ENCODE assay signal across 18 cellular contexts in genomic region chr20:40287683-40288082, GRCh38.
"Had no signal": no experiment of that assay in that cellular context is flagged by ENCODE, and none has a peak within 500 bp of the region (broad histone marks: within the 10 kb centered on the region; RNA-seq: fewer than 3 reads in every experiment).

No MANE protein-coding gene starts in this region.

- H3K4me3 ChIP-seq: adrenal gland, dorsolateral prefrontal cortex, left ventricle myocardium inferior, testis had no signal

- H3K9me3 ChIP-seq: adrenal gland, left ventricle myocardium inferior, neutrophil, testis had no signal

- H3K27ac Mint-ChIP-seq: activated CD4-positive, alpha-beta T cell treated with anti-CD3 and anti-CD28 coated beads for 36 hours; activated CD8-positive, alpha-beta T cell treated with anti-CD3 and anti-CD28 coated beads, Interleukin-2, amount 10 ng/mL, durations not matched to agents 7 days and 5 days; activated naive CD4-positive, alpha-beta T cell treated with anti-CD3 and anti-CD28 coated beads, Interleukin-2, amount 50 U/mL, for 24 hours; endodermal cell; memory B cell; naive thymus-derived CD8-positive, alpha-beta T cell; stimulated activated naive CD8-positive, alpha-beta T cell treated with anti-CD3 and anti-CD28 coated beads, Interleukin-15, amount 100 ng/mL, for 72 hours had no signal

- H3K27me3 Mint-ChIP-seq: activated CD4-positive, alpha-beta T cell treated with anti-CD3 and anti-CD28 coated beads for 36 hours; activated naive CD4-positive, alpha-beta T cell treated with anti-CD3 and anti-CD28 coated beads, Interleukin-2, amount 50 U/mL, for 24 hours had no signal

- H3K4me1 ChIP-seq: adrenal gland, testis had no signal

- DNase-seq: activated CD4-positive, alpha-beta T cell treated with anti-CD3 and anti-CD28 coated beads for 36 hours; activated CD8-positive, alpha-beta memory T cell treated with anti-CD3 and anti-CD28 coated beads, Interleukin-2, amount 50 U/mL, for 4 hours; activated CD8-positive, alpha-beta T cell treated with anti-CD3 and anti-CD28 coated beads, Interleukin-2, amount 10 ng/mL, durations not matched to agents 7 days and 5 days; activated effector memory CD4-positive, alpha-beta T cell treated with anti-CD3 and anti-CD28 coated beads, Interleukin-2, amount 50 U/mL, for 16 hours; activated T-cell treated with anti-CD3 and anti-CD28 coated beads, Interleukin-2, amount 50 U/mL, for 48 hours; endodermal cell; naive thymus-derived CD8-positive, alpha-beta T cell; stimulated activated naive CD8-positive, alpha-beta T cell treated with anti-CD3 and anti-CD28 coated beads, Interleukin-15, amount 100 ng/mL, for 72 hours; T-helper 9 cell; testis had no signal

- H3K27ac ChIP-seq: adrenal gland, dorsolateral prefrontal cortex, neutrophil, testis had no signal

- H3K36me3 ChIP-seq: adrenal gland, left ventricle myocardium inferior, neutrophil had no signal

- FAIRE-seq: kidney, urothelium cell line had no signal

- H3K9me3 Mint-ChIP-seq: activated naive CD4-positive, alpha-beta T cell treated with anti-CD3 and anti-CD28 coated beads, Interleukin-2, amount 50 U/mL, for 24 hours; endodermal cell; memory B cell; naive thymus-derived CD8-positive, alpha-beta T cell; stimulated activated naive CD8-positive, alpha-beta T cell treated with anti-CD3 and anti-CD28 coated beads, Interleukin-15, amount 100 ng/mL, for 72 hours had no signal

- H3K27me3 ChIP-seq: adrenal gland, testis had no signal

- H3K4me1 Mint-ChIP-seq: activated CD4-positive, alpha-beta T cell treated with anti-CD3 and anti-CD28 coated beads for 36 hours; activated naive CD4-positive, alpha-beta T cell treated with anti-CD3 and anti-CD28 coated beads, Interleukin-2, amount 50 U/mL, for 24 hours; memory B cell; naive thymus-derived CD8-positive, alpha-beta T cell; stimulated activated naive CD8-positive, alpha-beta T cell treated with anti-CD3 and anti-CD28 coated beads, Interleukin-15, amount 100 ng/mL, for 72 hours had no signal

- H3K36me3 Mint-ChIP-seq: activated naive CD4-positive, alpha-beta T cell treated with anti-CD3 and anti-CD28 coated beads, Interleukin-2, amount 50 U/mL, for 24 hours; memory B cell; naive thymus-derived CD8-positive, alpha-beta T cell had no signal

- H3K4me3 Mint-ChIP-seq: activated CD4-positive, alpha-beta T cell treated with anti-CD3 and anti-CD28 coated beads for 36 hours; activated CD8-positive, alpha-beta T cell treated with anti-CD3 and anti-CD28 coated beads, Interleukin-2, amount 10 ng/mL, durations not matched to agents 7 days and 5 days; activated naive CD4-positive, alpha-beta T cell treated with anti-CD3 and anti-CD28 coated beads, Interleukin-2, amount 50 U/mL, for 24 hours; endodermal cell; memory B cell; naive thymus-derived CD8-positive, alpha-beta T cell; stimulated activated naive CD8-positive, alpha-beta T cell treated with anti-CD3 and anti-CD28 coated beads, Interleukin-15, amount 100 ng/mL, for 72 hours had no signal

- ATAC-seq: activated CD4-positive, alpha-beta T cell treated with anti-CD3 and anti-CD28 coated beads for 36 hours; activated CD8-positive, alpha-beta T cell treated with anti-CD3 and anti-CD28 coated beads, Interleukin-2, amount 10 ng/mL, durations not matched to agents 7 days and 5 days; naive thymus-derived CD8-positive, alpha-beta T cell; stimulated activated naive CD8-positive, alpha-beta T cell treated with anti-CD3 and anti-CD28 coated beads, Interleukin-15, amount 100 ng/mL, for 72 hours had no signal
